16 cellular contexts compared by ENCODE assay signal in genomic region chr14:70190156-70190555, GRCh38. TPM values are rescaled to one million over a fixed set of nuclear protein-coding genes. Genes with fewer than 3 reads are reported as not detected.
"Had no signal": no experiment of that assay in that cellular context is flagged by ENCODE, and none has a peak within 500 bp of the region (broad histone marks: within the 10 kb centered on the region; RNA-seq: fewer than 3 reads in every experiment).

No MANE protein-coding gene starts in this region.

- H3K36me3 Mint-ChIP-seq: stimulated activated naive B cell treated with anti-CD40 and anti-IgM and Interleukin-4, amounts not matched to agents 10 μg/mL and 1 μg/mL and 100 μg/mL, for 72 hours had no signal

- H3K4me3 ChIP-seq: heart right ventricle, ovary had no signal

- H3K27me3 ChIP-seq: ovary had no signal

- H3K9me3 Mint-ChIP-seq: activated T-cell treated with anti-CD3 and anti-CD28 coated beads, Interleukin-2, amount 50 U/mL, for 4 hours had no signal

- ATAC-seq: activated CD4-positive, CD25-positive, alpha-beta regulatory T cell treated with anti-CD3 and anti-CD28 coated beads, Interleukin-2, amount 50 U/mL, for 24 hours; activated CD8-positive, alpha-beta T cell treated with anti-CD3 and anti-CD28 coated beads, Interleukin-2, amount 10 ng/mL, durations not matched to agents 7 days and 5 days; activated T-cell treated with anti-CD3 and anti-CD28 coated beads, Interleukin-2, amount 50 U/mL, for 4 hours; heart right ventricle; stimulated activated naive B cell treated with anti-CD40 and anti-IgM and Interleukin-4, amounts not matched to agents 10 μg/mL and 1 μg/mL and 100 μg/mL, for 72 hours had no signal

- H3K9me3 ChIP-seq: ovary, thoracic aorta had no signal

- H3K27ac Mint-ChIP-seq: activated CD4-positive, alpha-beta T cell treated with anti-CD3 and anti-CD28 coated beads, Interleukin-2, amount 10 ng/mL, durations not matched to agents 7 days and 5 days; activated CD8-positive, alpha-beta T cell treated with anti-CD3 and anti-CD28 coated beads, Interleukin-2, amount 10 ng/mL, durations not matched to agents 7 days and 5 days; stimulated activated naive B cell treated with anti-CD40 and anti-IgM and Interleukin-4, amounts not matched to agents 10 μg/mL and 1 μg/mL and 100 μg/mL, for 72 hours had no signal

- DNase-seq: activated CD4-positive, alpha-beta T cell treated with anti-CD3 and anti-CD28 coated beads, Interleukin-2, amount 10 ng/mL, durations not matched to agents 7 days and 5 days; activated CD8-positive, alpha-beta memory T cell treated with anti-CD3 and anti-CD28 coated beads, Interleukin-2, amount 50 U/mL, for 4 hours; activated CD8-positive, alpha-beta T cell treated with anti-CD3 and anti-CD28 coated beads, Interleukin-2, amount 10 ng/mL, durations not matched to agents 7 days and 5 days; activated effector memory CD4-positive, alpha-beta T cell treated with anti-CD3 and anti-CD28 coated beads, Interleukin-2, amount 50 U/mL, for 16 hours; activated naive CD4-positive, alpha-beta T cell treated with anti-CD3 and anti-CD28 coated beads, Interleukin-2, amount 50 U/mL, for 16 hours; activated T-cell treated with anti-CD3 and anti-CD28 coated beads, Interleukin-2, amount 50 U/mL, for 4 hours; aorta; cortex of kidney; effector CD4-positive, alpha-beta T cell; heart right ventricle; ovary; stimulated activated naive B cell treated with anti-CD40 and anti-IgM and Interleukin-4, amounts not matched to agents 10 μg/mL and 1 μg/mL and 100 μg/mL, for 72 hours; T-helper 1 cell; T-helper 9 cell had no signal

- H3K36me3 ChIP-seq: heart right ventricle, ovary, thoracic aorta had no signal

- H3K27ac ChIP-seq: heart right ventricle, ovary, thoracic aorta had no signal

RNA-seq across cellular contexts. Expression of gene SLC8A3, which starts 1.4 kb away (rescaled TPM):
- total RNA-seq: activated CD4-positive, alpha-beta T cell treated with anti-CD3 and anti-CD28 coated beads, Interleukin-2, amount 10 ng/mL, durations not matched to agents 7 days and 5 days; activated CD8-positive, alpha-beta T cell treated with anti-CD3 and anti-CD28 coated beads, Interleukin-2, amount 10 ng/mL, durations not matched to agents 7 days and 5 days had no signal
- polyA plus RNA-seq: aorta had no signal
